Comparison of ENCODE assay signal across 9 cellular contexts in the genomic region with DNA sequence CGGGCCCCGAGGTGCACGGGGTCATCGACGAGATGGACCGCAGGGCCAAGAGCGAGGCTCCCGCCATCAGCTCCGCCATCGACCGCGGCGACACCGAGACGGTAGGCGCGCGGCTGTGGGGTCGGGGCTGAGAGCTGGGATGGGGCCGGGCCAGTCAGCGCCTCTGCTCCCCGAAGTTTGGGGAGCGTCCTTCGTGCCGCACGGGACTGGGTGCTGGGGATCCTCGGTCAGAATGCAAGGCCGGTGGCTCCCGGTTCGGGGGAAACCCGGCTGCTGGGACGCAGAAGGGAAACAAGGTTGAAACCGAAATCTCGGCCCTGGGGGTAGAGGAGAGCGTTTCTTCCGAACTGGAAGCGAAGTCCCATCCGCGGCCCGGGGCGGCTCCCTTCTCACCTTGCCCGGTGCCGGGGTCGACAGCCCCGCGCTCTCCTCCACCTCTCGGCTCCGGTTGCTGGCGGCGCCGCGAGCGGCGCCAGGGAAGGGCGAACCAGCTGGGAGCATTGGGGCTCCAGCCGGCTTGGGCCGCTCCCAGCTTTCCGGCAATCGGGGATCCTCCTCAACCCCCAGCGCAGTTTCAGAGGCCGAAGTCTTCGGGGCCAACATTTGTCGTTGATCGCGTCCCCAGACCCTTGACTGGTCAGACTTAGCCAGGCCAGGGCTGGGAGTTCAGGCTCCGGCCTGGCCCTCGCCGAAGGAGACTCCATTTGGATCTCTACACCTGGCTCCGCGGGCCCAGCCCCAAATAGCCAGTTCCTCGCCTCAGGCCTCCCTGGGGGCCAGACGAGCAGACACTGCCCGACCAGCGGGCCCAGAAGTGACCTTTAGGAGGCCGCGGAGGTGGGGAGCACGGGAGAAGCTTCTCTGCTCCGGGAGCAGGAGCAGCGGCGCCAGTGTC. TPM values are rescaled to one million over a fixed set of nuclear protein-coding genes. Genes with fewer than 3 reads are reported as not detected.
DNase-seq lines count a peak whose midpoint lies in the region; ATAC-seq, FAIRE-seq and TF ChIP-seq lines count a peak whose summit lies in the region.
"Had no signal": no experiment of that assay in that cellular context is flagged by ENCODE, and none has a peak within 500 bp of the region (broad histone marks: within the 10 kb centered on the region; RNA-seq: fewer than 3 reads in every experiment).

No MANE protein-coding gene starts in this region.

- intact Hi-C loops in endothelial cell of umbilical vein (cut with micrococcal nuclease), result loop anchor here (5.0 kb wide), 1 partner anchor 80 kb away; a partner anchor contains a TSS

- H3K9ac ChIP-seq in HUES64 (ENCODE audit: low read depth, low read length) (no peak overlapping the region), endothelial cell of umbilical vein (replicated peaks; ENCODE audit: extremely low read depth, insufficient read depth, low read length) (no peak overlapping the region)

- no peak for TF ChIP-seq POLR2A in endothelial cell of umbilical vein (IDR thresholded peaks at IDR 0.05; ENCODE audit: low read depth, low read length)

- H3K36me3 ChIP-seq in HUES64 (ENCODE audit: insufficient read depth, low read length) (no peaks in the 10 kb centered on the region), endothelial cell of umbilical vein (ENCODE audit: control insufficient read depth in 2 of 2, extremely low read depth in 1 of 2, insufficient read depth in 2 of 2, low read length in 2 of 2) (no peaks in the 10 kb centered on the region)

- ATAC-seq in HG03442 (IDR thresholded peaks at IDR 0.05; ENCODE audit: unreplicated experiment) (no peak), GM21447 (IDR thresholded peaks at IDR 0.05; ENCODE audit: unreplicated experiment) (no peak)

- H3K27me3 ChIP-seq in HUES64 (ENCODE audit: insufficient read depth, low read length), result peaks cover 99% of the 10 kb centered on the region
- H3K27me3 ChIP-seq in endothelial cell of umbilical vein (ENCODE audit: control insufficient read depth in 2 of 2, insufficient read depth in 2 of 2, low read length in 2 of 2), result peaks cover 89 to 97% of the 10 kb centered on the region in 2 experiments

- TF ChIP-seq CTCF in endothelial cell of umbilical vein (IDR thresholded peaks at IDR 0.05; ENCODE audit: extremely low read depth in 1 of 2, insufficient read depth in 1 of 2, low read depth in 1 of 2, low read length in 2 of 2) (no peak), retinal pigment epithelial cell (conservative IDR thresholded peaks at IDR 0.05; ENCODE audit: low read depth, low read length) (no peak)

- CTCF ChIA-PET in endothelial cell of umbilical vein (lab: Charles Lee), result interaction anchor here (1.4 kb wide), 1 partner anchor 468 kb away, joined by 5 read pairs; no protein-coding TSS in a partner anchor

- no peak overlapping the region for H3K4me2 ChIP-seq in endothelial cell of umbilical vein (ENCODE audit: insufficient read depth, low read length)

- peaks cover 16% of the 10 kb centered on the region; the same call in 1 of the 2 replicates for H3K4me1 ChIP-seq in HUES64 (ENCODE audit: insufficient read depth, low read length)
- peaks cover 3% of the 10 kb centered on the region for H3K4me1 ChIP-seq in endothelial cell of umbilical vein (ENCODE audit: control insufficient read depth, extremely low read depth, insufficient read depth, low read length)

- POLR2A ChIA-PET in endothelial cell of umbilical vein (lab: Charles Lee), result no interaction called here

- no peaks in the 10 kb centered on the region for H3K9me1 ChIP-seq in endothelial cell of umbilical vein (replicated peaks; ENCODE audit: control insufficient read depth, extremely low read depth, insufficient read depth, low read length)

- 2% methylated on average over 80 of the region's 80 CpGs for WGBS in HUES64

- dilution Hi-C loops in endothelial cell of umbilical vein (cut with MboI; ENCODE audit: extremely low pct_ligation_motif_present, low sequenced_read_pairs), result no loop called here

- no peak for FAIRE-seq in endothelial cell of umbilical vein (lab: Jason Lieb, UNC)

- H4K20me1 ChIP-seq in endothelial cell of umbilical vein (replicated peaks; ENCODE audit: control insufficient read depth, extremely low read depth, insufficient read depth, low read length), result no peaks in the 10 kb centered on the region

- DNase-seq in DMS53 (lab: John Stamatoyannopoulos, UW) (peak; percentile 68), DMS53 treated with DMSO at 0.1 percent for 48 hours (lab: John Stamatoyannopoulos, UW; ENCODE audit: unreplicated experiment) (no peak), endothelial cell of umbilical vein (ENCODE audit: low read depth, low spot score) (no peak), retinal pigment epithelial cell (ENCODE audit: low read depth) (no peak), iPS-NIHi11 (ENCODE audit: low spot score) (no peak)
- DNase-seq: activated T-cell treated with anti-CD3 and anti-CD28 coated beads, Interleukin-2, amount 50 U/mL, for 72 hours had no signal

- no peaks in the 10 kb centered on the region for H3K79me2 ChIP-seq in endothelial cell of umbilical vein (ENCODE audit: control insufficient read depth, insufficient read depth, low read length)

- H2AFZ ChIP-seq in endothelial cell of umbilical vein (ENCODE audit: low read depth, low read length), result no peak overlapping the region

- no peaks in the 10 kb centered on the region for H3K9me3 ChIP-seq in HUES64 (ENCODE audit: insufficient read depth, low read depth, low read length)
- H3K9me3 ChIP-seq in endothelial cell of umbilical vein (replicated peaks; ENCODE audit: control insufficient read depth, insufficient read depth, low read length), result no peaks in the 10 kb centered on the region

- BruUV-seq in endothelial cell of umbilical vein (replicated peaks; lab: Mats Ljungman, UMichigan), result no TSS peak

- peak overlapping the region; percentile 40; the same call in 1 of the 2 replicates for H3K4me3 ChIP-seq in HUES64 (ENCODE audit: low read length)
- H3K4me3 ChIP-seq in endothelial cell of umbilical vein (replicated peaks in 1 of 3; ENCODE audit: insufficient read depth in 1 of 3, low read depth in 1 of 3, low read length in 3 of 3), result no peak overlapping the region
- H3K4me3 ChIP-seq in retinal pigment epithelial cell (ENCODE audit: low read length), result peak overlapping the region; percentile 97

- H3K27ac ChIP-seq in HUES64 (ENCODE audit: low read depth, low read length) (no peak overlapping the region), endothelial cell of umbilical vein (ENCODE audit: insufficient read depth, low read depth, low read length) (no peak overlapping the region)

TF ChIP-seq in endothelial cell of umbilical vein, 7 proteins besides CTCF, POLR2A, EP300 and RAD21:
- TF ChIP-seq GATA2 (IDR thresholded peaks at IDR 0.05; ENCODE audit: insufficient read depth, insufficient read length, low read depth, low read length) (no peak), EZH2 (IDR thresholded peaks at IDR 0.05; ENCODE audit: borderline replicate concordance, low read depth, low read length, severe bottlenecking) (peak; percentile 99), POLR2AphosphoS5 (IDR thresholded peaks at IDR 0.05; ENCODE audit: insufficient read depth, low read depth, low read length) (no peak)

RNA-seq across cellular contexts. Expression of a gene that starts 1.0 kb away (rescaled TPM):
- 0.95 TPM for polyA plus RNA-seq in HUES64 (2013, experiment 1 of 2)
- 0.89 TPM for polyA plus RNA-seq in HUES64 (2013, experiment 2 of 2)
- total RNA-seq in endothelial cell of umbilical vein, result not detected in 2 replicates
- 0.03 TPM in 1 of 2 replicates, not detected in the other for polyA plus RNA-seq in endothelial cell of umbilical vein
- polyA plus RNA-seq in endothelial cell of umbilical vein (2011; cell fraction: cytosol; rRNA removed), result 0.07 TPM in 1 of 2 replicates, not detected in the other
- not detected in 2 replicates for polyA plus RNA-seq in endothelial cell of umbilical vein (2011; cell fraction: nucleus; rRNA removed)
- polyA plus RNA-seq in endothelial cell of umbilical vein (2012), result not detected in 2 replicates
- polyA minus RNA-seq in endothelial cell of umbilical vein, result not detected in 2 replicates
- 16.5 TPM for polyA minus RNA-seq in endothelial cell of umbilical vein (2011; cell fraction: cytosol; rRNA and poly(A)+ RNA removed)
- not detected in 2 replicates for polyA minus RNA-seq in endothelial cell of umbilical vein (2011; cell fraction: nucleus; rRNA and poly(A)+ RNA removed)
- total RNA-seq: activated T-cell treated with anti-CD3 and anti-CD28 coated beads, Interleukin-2, amount 50 U/mL, for 72 hours had no signal

Comparison
In these comparisons a context has a peak if more than half of its experiments do, and no peak if none do; other contexts are left out.
1. H3K4me3 ChIP-seq: peak in HUES64 (single experiment) and retinal pigment epithelial cell (single experiment); none in endothelial cell of umbilical vein (0 of 3).